Comparison of ENCODE assay signal across 1 cellular context in genomic region chr1:1231400-1232223, GRCh38.
A peak's percentile ranks its signal among the peaks of the same experiment; 100 is the strongest.
TF ChIP-seq lines count a peak whose summit lies in the region.

TSS of gene SDF4 (minus strand) at chr1:1232001. CDS start at chr1:1228772, 3,229 bp downstream.

TF ChIP-seq in K562, 482 proteins besides CTCF, POLR2A, EP300 and RAD21 (continued from another document and continues in another):
- TF ChIP-seq THAP12 (CRISPR knock-in tag; IDR thresholded peaks at IDR 0.05), result peak; percentile 85
- no peak for TF ChIP-seq ZNF133 (CRISPR knock-in tag; IDR thresholded peaks at IDR 0.05)
- TF ChIP-seq ZNF121 (CRISPR knock-in tag; conservative IDR thresholded peaks at IDR 0.05), result no peak
- TF ChIP-seq ZNF76 (CRISPR knock-in tag; IDR thresholded peaks at IDR 0.05; ENCODE audit: borderline replicate concordance), result peak; percentile 90; the same call in 1 of the 2 replicates
- TF ChIP-seq HLTF (IDR thresholded peaks at IDR 0.05), result no peak
- TF ChIP-seq RFX5 (IDR thresholded peaks at IDR 0.05; ENCODE audit: low read depth, low read length), result no peak
- TF ChIP-seq CBX5 (IDR thresholded peaks at IDR 0.05; ENCODE audit: borderline replicate concordance, low read depth), result no peak
- no peak for TF ChIP-seq NFXL1 (CRISPR knock-in tag; IDR thresholded peaks at IDR 0.05)
- TF ChIP-seq ZNF239 (CRISPR knock-in tag; IDR thresholded peaks at IDR 0.05), result peak; percentile 20; the same call in 1 of the 2 replicates
- peak; percentile 58; the same call in 1 of the 2 replicates for TF ChIP-seq AFF4 (CRISPR knock-in tag; IDR thresholded peaks at IDR 0.05)
- no peak for TF ChIP-seq ZNF12 (CRISPR knock-in tag; IDR thresholded peaks at IDR 0.05)
- TF ChIP-seq CEBPG (CRISPR knock-in tag; IDR thresholded peaks at IDR 0.05), result no peak
- no peak for TF ChIP-seq CEBPG (tag; conservative IDR thresholded peaks at IDR 0.05 in 1 of 2, IDR thresholded peaks at IDR 0.05 in 1 of 2)
- no peak for TF ChIP-seq BCLAF1 (IDR thresholded peaks at IDR 0.05; ENCODE audit: borderline replicate concordance in 1 of 2, control insufficient read depth in 1 of 2, low read depth in 2 of 2, low read length in 1 of 2)
- TF ChIP-seq POLR3A (IDR thresholded peaks at IDR 0.05; ENCODE audit: borderline replicate concordance, extremely low read depth, insufficient read depth, insufficient read length), result no peak
- TF ChIP-seq HMBOX1 (IDR thresholded peaks at IDR 0.05), result no peak
- TF ChIP-seq ZNF507 (tag; conservative IDR thresholded peaks at IDR 0.05), result no peak
- no peak for TF ChIP-seq PATZ1 (CRISPR knock-in tag; IDR thresholded peaks at IDR 0.05; ENCODE audit: borderline replicate concordance)
- no peak for TF ChIP-seq RBM15 (IDR thresholded peaks at IDR 0.05; ENCODE audit: insufficient read depth, low read length)
- no peak for TF ChIP-seq DNMT1 (IDR thresholded peaks at IDR 0.05)
- TF ChIP-seq ZNF311 (CRISPR knock-in tag; IDR thresholded peaks at IDR 0.05), result no peak
- TF ChIP-seq KAT7 (CRISPR knock-in tag; IDR thresholded peaks at IDR 0.05; ENCODE audit: borderline replicate concordance), result no peak; the same call in 1 of the 2 replicates
- TF ChIP-seq HCFC1 (IDR thresholded peaks at IDR 0.05; ENCODE audit: low read depth, low read length), result peak; percentile 96
- no peak for TF ChIP-seq THRAP3 (IDR thresholded peaks at IDR 0.05; ENCODE audit: borderline replicate concordance)
- TF ChIP-seq TAF15 (IDR thresholded peaks at IDR 0.05; ENCODE audit: low read depth, low read length), result no peak
- TF ChIP-seq HNRNPK (IDR thresholded peaks at IDR 0.05; ENCODE audit: low read depth, low read length, poor library complexity, severe bottlenecking), result no peak
- no peak for TF ChIP-seq XRCC3 (IDR thresholded peaks at IDR 0.05)
- TF ChIP-seq CC2D1A (IDR thresholded peaks at IDR 0.05), result no peak
- TF ChIP-seq SPI1 (IDR thresholded peaks at IDR 0.05; ENCODE audit: borderline replicate concordance, low read depth, low read length), result peak; percentile 73; the same call in 1 of the 2 replicates
- TF ChIP-seq KLF16 (IDR thresholded peaks at IDR 0.05), result no peak
- no peak for TF ChIP-seq ARHGAP35 (IDR thresholded peaks at IDR 0.05; ENCODE audit: partially characterized antibody)
- TF ChIP-seq TAF7 (tag; IDR thresholded peaks at IDR 0.05), result 0 out of 2 replicates have a peak, but pooled peaks have one; percentile 62
- no peak for TF ChIP-seq SMAD2 (IDR thresholded peaks at IDR 0.05; ENCODE audit: low read depth, low read length)
- TF ChIP-seq MTA3 (IDR thresholded peaks at IDR 0.05; ENCODE audit: borderline replicate concordance), result peak; percentile 84
- TF ChIP-seq ETS2 (tag; IDR thresholded peaks at IDR 0.05; ENCODE audit: borderline replicate concordance, poor library complexity, severe bottlenecking), result no peak
- no peak for TF ChIP-seq MIER1 (IDR thresholded peaks at IDR 0.05; ENCODE audit: low read depth)
- no peak for TF ChIP-seq ADNP (tag; IDR thresholded peaks at IDR 0.05)
- TF ChIP-seq SAFB2 (IDR thresholded peaks at IDR 0.05; ENCODE audit: borderline replicate concordance, low read depth, low read length, severe bottlenecking), result no peak
- TF ChIP-seq CREB3 (tag; conservative IDR thresholded peaks at IDR 0.05; ENCODE audit: low read depth), result no peak
- TF ChIP-seq ZNF232 (CRISPR knock-in tag; IDR thresholded peaks at IDR 0.05), result no peak
- TF ChIP-seq EWSR1 (IDR thresholded peaks at IDR 0.05; ENCODE audit: borderline replicate concordance, low read depth, partially characterized antibody), result no peak
- TF ChIP-seq NELFE (IDR thresholded peaks at IDR 0.05; ENCODE audit: insufficient read depth, insufficient read length), result no peak
- peak; percentile 90 for TF ChIP-seq SIN3B (IDR thresholded peaks at IDR 0.05; ENCODE audit: low read depth)
- 0 out of 2 replicates have a peak, but pooled peaks have one; percentile 34 for TF ChIP-seq ZNF212 (CRISPR knock-in tag; IDR thresholded peaks at IDR 0.05)
- no peak for TF ChIP-seq CHD4 (IDR thresholded peaks at IDR 0.05; ENCODE audit: insufficient read depth, insufficient replicate concordance, low read depth, low read length, poor library complexity, severe bottlenecking)
- no peak for TF ChIP-seq MCM5 (IDR thresholded peaks at IDR 0.05; ENCODE audit: low read depth)
- peak; percentile 86 for TF ChIP-seq SUPT5H (IDR thresholded peaks at IDR 0.05)
- no peak for TF ChIP-seq TEAD2 (tag; IDR thresholded peaks at IDR 0.05)
- no peak for TF ChIP-seq THRA (IDR thresholded peaks at IDR 0.05)
- peak; percentile 81 for TF ChIP-seq L3MBTL2 (IDR thresholded peaks at IDR 0.05)
- TF ChIP-seq MTF1 (CRISPR knock-in tag; IDR thresholded peaks at IDR 0.05; ENCODE audit: borderline replicate concordance), result no peak
- TF ChIP-seq ATF4 (CRISPR knock-in tag; IDR thresholded peaks at IDR 0.05), result no peak
- TF ChIP-seq HOXB6 (CRISPR knock-in tag; IDR thresholded peaks at IDR 0.05; ENCODE audit: borderline replicate concordance), result no peak
- TF ChIP-seq HINFP (tag; conservative IDR thresholded peaks at IDR 0.05; ENCODE audit: low read depth), result no peak
